In genomic region chr2:174748948-174749347, GRCh38 we compare ENCODE assay signal across 10 cellular contexts. TPM values are rescaled to one million over a fixed set of nuclear protein-coding genes. Genes with fewer than 3 reads are reported as not detected.
DNase-seq lines count a peak whose midpoint lies in the region; ATAC-seq lines count a peak whose summit lies in the region.
"Had no signal": no experiment of that assay in that cellular context is flagged by ENCODE, and none has a peak within 500 bp of the region (broad histone marks: within the 10 kb centered on the region; RNA-seq: fewer than 3 reads in every experiment).

No MANE protein-coding gene starts in this region.

- CTCF ChIA-PET in activated naive CD4-positive, alpha-beta T cell treated with anti-CD3 and anti-CD28 coated beads, Interleukin-2, amount 10 ng/mL, durations not matched to agents 7 days and 5 days (lab: Charles Lee), result interaction anchor here (0.6 to 6.4 kb wide), 41 partner anchors 10 to 361 kb away, joined by 3 to 72 read pairs (median 4); partner anchors contain the start of genes CHN1 and SCRN3

- no peak overlapping the region for H3K9ac ChIP-seq in Karpas-422 (ENCODE audit: low read length)
- H3K9ac ChIP-seq: BLaER1 had no signal

- H3K79me2 ChIP-seq in Karpas-422 (ENCODE audit: low read length), result no peaks in the 10 kb centered on the region

- no peak overlapping the region for H3K27ac ChIP-seq in Karpas-422 (ENCODE audit: low read length)
- H3K27ac ChIP-seq: BLaER1, skin epidermis had no signal

- no peak overlapping the region for H3K27ac Mint-ChIP-seq in activated naive CD4-positive, alpha-beta T cell treated with anti-CD3 and anti-CD28 coated beads, Interleukin-2, amount 10 ng/mL, durations not matched to agents 7 days and 5 days

- H3K4me3 Mint-ChIP-seq in activated naive CD4-positive, alpha-beta T cell treated with anti-CD3 and anti-CD28 coated beads, Interleukin-2, amount 10 ng/mL, durations not matched to agents 7 days and 5 days, result no peak overlapping the region

- peaks cover 41% of the 10 kb centered on the region for H3K27me3 Mint-ChIP-seq in activated naive CD4-positive, alpha-beta T cell treated with anti-CD3 and anti-CD28 coated beads, Interleukin-2, amount 10 ng/mL, durations not matched to agents 7 days and 5 days

- no peaks in the 10 kb centered on the region for H3K36me3 ChIP-seq in Karpas-422 (ENCODE audit: insufficient read depth, low read length)
- H3K36me3 ChIP-seq: BLaER1 had no signal

- H4K20me1 ChIP-seq in Karpas-422 (ENCODE audit: insufficient read depth, low read depth, low read length), result no peaks in the 10 kb centered on the region
- H4K20me1 ChIP-seq: BLaER1 had no signal

- no peaks in the 10 kb centered on the region for H3K9me2 ChIP-seq in Karpas-422 (replicated peaks; ENCODE audit: insufficient read depth, low read length)

- DNase-seq in NCI-H524 (lab: John Stamatoyannopoulos, UW), result peak; percentile 51 to 68
- no peak for DNase-seq in NCI-H524 treated with DMSO at 0.1 percent for 48 hours (lab: John Stamatoyannopoulos, UW)
- DNase-seq in Karpas-422, result peak; percentile 82
- DNase-seq in SK-N-DZ (ENCODE audit: low spot score), result peak; percentile 73
- DNase-seq in activated naive CD4-positive, alpha-beta T cell treated with anti-CD3 and anti-CD28 coated beads, Interleukin-2, amount 10 ng/mL, durations not matched to agents 7 days and 5 days, result peak; percentile 83
- no peak for DNase-seq in Right ventricle myocardium superior
- peak; percentile 60 for DNase-seq in putamen (ENCODE audit: low spot score)

- intact Hi-C loops in Right ventricle myocardium superior (cut with DNase I), result no loop called here

- H3K9me3 ChIP-seq in Karpas-422 (ENCODE audit: low read length), result no peaks in the 10 kb centered on the region
- H3K9me3 ChIP-seq: BLaER1 had no signal

- H3K4me2 ChIP-seq in Karpas-422 (ENCODE audit: low read depth, low read length, poor library complexity, severe bottlenecking), result no peak overlapping the region
- H3K4me2 ChIP-seq: BLaER1 had no signal

- no peak overlapping the region for H2AFZ ChIP-seq in Karpas-422 (ENCODE audit: low read length)

- ATAC-seq in Right ventricle myocardium superior (ENCODE audit: poor library complexity), result peak; percentile 75
- no peak for ATAC-seq in HG03469 (IDR thresholded peaks at IDR 0.05; ENCODE audit: unreplicated experiment)

- H3K4me1 Mint-ChIP-seq in activated naive CD4-positive, alpha-beta T cell treated with anti-CD3 and anti-CD28 coated beads, Interleukin-2, amount 10 ng/mL, durations not matched to agents 7 days and 5 days, result peaks cover 39% of the 10 kb centered on the region

- no peak overlapping the region for H3K4me3 ChIP-seq in Karpas-422 (ENCODE audit: low read length)
- H3K4me3 ChIP-seq: BLaER1, skin epidermis had no signal

- no peaks in the 10 kb centered on the region for H3K9me3 Mint-ChIP-seq in activated naive CD4-positive, alpha-beta T cell treated with anti-CD3 and anti-CD28 coated beads, Interleukin-2, amount 10 ng/mL, durations not matched to agents 7 days and 5 days

- H3K27me3 ChIP-seq in Karpas-422 (ENCODE audit: low read length), result no peaks in the 10 kb centered on the region
- H3K27me3 ChIP-seq: BLaER1 had no signal

- H3K36me3 Mint-ChIP-seq in activated naive CD4-positive, alpha-beta T cell treated with anti-CD3 and anti-CD28 coated beads, Interleukin-2, amount 10 ng/mL, durations not matched to agents 7 days and 5 days, result no peaks in the 10 kb centered on the region

- peaks cover 4% of the 10 kb centered on the region for H3K4me1 ChIP-seq in Karpas-422 (ENCODE audit: low read length)

RNA-seq across cellular contexts. Expression of gene CHRNA1, which starts 15.3 kb away (rescaled TPM):
- total RNA-seq in Karpas-422 (2014; rRNA removed; shearing (Covaris generic); ENCODE audit: low replicate concordance), result not detected in 2 replicates
- polyA plus RNA-seq in SK-N-DZ (2014; cell fraction: cytosol; rRNA removed), result 1.4 and 1.9 TPM in 2 replicates
- 0.96 and 2.9 TPM in 2 replicates for polyA plus RNA-seq in SK-N-DZ (2014; cell fraction: nucleus; rRNA removed)
- total RNA-seq in Right ventricle myocardium superior, result not detected

Comparison
In these comparisons a context has a peak if more than half of its experiments do, and no peak if none do; other contexts are left out.
1. DNase-seq: peak in NCI-H524 (2 of 2), Karpas-422 (single experiment), SK-N-DZ (single experiment), activated naive CD4-positive, alpha-beta T cell treated with anti-CD3 and anti-CD28 coated beads, Interleukin-2, amount 10 ng/mL, durations not matched to agents 7 days and 5 days (single experiment) and putamen (single experiment); none in NCI-H524 treated with DMSO at 0.1 percent for 48 hours (single experiment) and Right ventricle myocardium superior (single experiment).